In genomic region chr16:1983544-1984346, GRCh38 we compare ENCODE assay signal across 1 cellular context.
TF ChIP-seq lines count a peak whose summit lies in the region.

Gene GFER (plus strand): TSS chr16:1984193. CDS start chr16:1984219, 26 bp downstream.

TF ChIP-seq in Ishikawa, 13 proteins besides CTCF, POLR2A, EP300 and RAD21 (continued from another document):
- TF ChIP-seq USF1 (IDR thresholded peaks at IDR 0.05): no peak
